In the genomic region with DNA sequence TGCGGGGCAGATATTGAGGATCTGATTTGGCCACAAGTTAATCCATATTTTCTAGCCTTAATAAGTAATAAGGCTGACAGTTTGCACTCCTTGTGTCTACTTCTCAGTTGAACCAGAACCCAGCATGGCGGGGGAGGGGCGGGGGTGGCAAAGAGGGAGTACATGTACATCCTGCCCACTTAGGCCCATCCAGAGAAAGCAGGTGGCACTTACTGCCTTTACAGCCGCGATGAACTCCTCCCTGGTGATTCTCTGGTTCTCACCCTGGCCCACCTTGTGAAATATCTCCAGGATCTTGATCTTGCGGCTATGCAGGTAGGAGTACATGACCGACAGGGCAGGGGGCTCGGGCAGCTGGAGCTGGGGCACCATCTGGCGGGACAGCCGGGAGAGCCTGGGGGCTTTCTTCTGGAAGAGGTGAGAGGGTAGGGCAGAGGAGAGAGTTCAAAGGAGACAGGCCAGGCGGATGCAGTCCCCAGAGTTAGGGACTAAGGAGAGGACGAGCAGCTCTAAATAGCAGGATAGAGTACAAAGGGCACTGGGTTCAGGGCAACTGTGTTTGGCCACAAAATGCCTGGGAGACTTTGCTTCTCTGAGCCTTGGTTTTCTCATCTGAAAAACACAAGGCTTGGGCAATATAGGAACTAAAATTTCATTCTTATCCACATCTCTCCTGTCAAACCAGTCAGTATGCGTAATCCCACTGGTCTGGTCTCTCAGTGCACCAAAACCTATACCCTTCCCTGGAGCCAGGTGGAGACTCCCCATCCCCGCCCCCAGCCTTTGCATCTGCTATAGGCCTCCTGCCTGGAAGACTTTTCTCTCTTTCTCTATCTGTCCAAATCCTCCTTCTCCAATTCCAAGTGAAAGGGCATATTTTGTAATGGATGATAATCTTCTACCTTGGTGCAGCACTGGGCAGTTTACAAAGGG, we compare ENCODE assay signal across 2 cellular contexts.
TF ChIP-seq lines count a peak whose summit lies in the region.

No MANE protein-coding gene starts in this region.

TF ChIP-seq in GM23338, 12 proteins besides CTCF, POLR2A, EP300 and RAD21:
- TF ChIP-seq, protein P1, sequence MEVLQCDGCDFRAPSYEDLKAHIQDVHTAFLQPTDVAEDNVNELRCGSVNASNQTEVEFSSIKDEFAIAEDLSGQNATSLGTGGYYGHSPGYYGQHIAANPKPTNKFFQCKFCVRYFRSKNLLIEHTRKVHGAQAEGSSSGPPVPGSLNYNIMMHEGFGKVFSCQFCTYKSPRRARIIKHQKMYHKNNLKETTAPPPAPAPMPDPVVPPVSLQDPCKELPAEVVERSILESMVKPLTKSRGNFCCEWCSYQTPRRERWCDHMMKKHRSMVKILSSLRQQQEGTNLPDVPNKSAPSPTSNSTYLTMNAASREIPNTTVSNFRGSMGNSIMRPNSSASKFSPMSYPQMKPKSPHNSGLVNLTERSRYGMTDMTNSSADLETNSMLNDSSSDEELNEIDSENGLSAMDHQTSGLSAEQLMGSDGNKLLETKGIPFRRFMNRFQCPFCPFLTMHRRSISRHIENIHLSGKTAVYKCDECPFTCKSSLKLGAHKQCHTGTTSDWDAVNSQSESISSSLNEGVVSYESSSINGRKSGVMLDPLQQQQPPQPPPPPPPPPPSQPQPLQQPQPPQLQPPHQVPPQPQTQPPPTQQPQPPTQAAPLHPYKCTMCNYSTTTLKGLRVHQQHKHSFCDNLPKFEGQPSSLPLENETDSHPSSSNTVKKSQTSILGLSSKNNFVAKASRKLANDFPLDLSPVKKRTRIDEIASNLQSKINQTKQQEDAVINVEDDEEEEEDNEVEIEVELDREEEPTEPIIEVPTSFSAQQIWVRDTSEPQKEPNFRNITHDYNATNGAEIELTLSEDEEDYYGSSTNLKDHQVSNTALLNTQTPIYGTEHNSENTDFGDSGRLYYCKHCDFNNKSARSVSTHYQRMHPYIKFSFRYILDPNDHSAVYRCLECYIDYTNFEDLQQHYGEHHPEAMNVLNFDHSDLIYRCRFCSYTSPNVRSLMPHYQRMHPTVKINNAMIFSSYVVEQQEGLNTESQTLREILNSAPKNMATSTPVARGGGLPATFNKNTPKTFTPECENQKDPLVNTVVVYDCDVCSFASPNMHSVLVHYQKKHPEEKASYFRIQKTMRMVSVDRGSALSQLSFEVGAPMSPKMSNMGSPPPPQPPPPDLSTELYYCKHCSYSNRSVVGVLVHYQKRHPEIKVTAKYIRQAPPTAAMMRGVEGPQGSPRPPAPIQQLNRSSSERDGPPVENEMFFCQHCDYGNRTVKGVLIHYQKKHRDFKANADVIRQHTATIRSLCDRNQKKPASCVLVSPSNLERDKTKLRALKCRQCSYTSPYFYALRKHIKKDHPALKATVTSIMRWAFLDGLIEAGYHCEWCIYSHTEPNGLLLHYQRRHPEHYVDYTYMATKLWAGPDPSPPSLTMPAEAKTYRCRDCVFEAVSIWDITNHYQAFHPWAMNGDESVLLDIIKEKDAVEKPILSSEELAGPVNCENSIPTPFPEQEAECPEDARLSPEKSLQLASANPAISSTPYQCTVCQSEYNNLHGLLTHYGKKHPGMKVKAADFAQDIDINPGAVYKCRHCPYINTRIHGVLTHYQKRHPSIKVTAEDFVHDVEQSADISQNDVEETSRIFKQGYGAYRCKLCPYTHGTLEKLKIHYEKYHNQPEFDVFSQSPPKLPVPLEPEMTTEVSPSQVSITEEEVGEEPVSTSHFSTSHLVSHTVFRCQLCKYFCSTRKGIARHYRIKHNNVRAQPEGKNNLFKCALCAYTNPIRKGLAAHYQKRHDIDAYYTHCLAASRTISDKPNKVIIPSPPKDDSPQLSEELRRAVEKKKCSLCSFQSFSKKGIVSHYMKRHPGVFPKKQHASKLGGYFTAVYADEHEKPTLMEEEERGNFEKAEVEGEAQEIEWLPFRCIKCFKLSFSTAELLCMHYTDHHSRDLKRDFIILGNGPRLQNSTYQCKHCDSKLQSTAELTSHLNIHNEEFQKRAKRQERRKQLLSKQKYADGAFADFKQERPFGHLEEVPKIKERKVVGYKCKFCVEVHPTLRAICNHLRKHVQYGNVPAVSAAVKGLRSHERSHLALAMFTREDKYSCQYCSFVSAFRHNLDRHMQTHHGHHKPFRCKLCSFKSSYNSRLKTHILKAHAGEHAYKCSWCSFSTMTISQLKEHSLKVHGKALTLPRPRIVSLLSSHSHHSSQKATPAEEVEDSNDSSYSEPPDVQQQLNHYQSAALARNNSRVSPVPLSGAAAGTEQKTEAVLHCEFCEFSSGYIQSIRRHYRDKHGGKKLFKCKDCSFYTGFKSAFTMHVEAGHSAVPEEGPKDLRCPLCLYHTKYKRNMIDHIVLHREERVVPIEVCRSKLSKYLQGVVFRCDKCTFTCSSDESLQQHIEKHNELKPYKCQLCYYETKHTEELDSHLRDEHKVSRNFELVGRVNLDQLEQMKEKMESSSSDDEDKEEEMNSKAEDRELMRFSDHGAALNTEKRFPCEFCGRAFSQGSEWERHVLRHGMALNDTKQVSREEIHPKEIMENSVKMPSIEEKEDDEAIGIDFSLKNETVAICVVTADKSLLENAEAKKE (CRISPR knock-in tag; IDR thresholded peaks at IDR 0.05), result no peak
- TF ChIP-seq, protein P2, sequence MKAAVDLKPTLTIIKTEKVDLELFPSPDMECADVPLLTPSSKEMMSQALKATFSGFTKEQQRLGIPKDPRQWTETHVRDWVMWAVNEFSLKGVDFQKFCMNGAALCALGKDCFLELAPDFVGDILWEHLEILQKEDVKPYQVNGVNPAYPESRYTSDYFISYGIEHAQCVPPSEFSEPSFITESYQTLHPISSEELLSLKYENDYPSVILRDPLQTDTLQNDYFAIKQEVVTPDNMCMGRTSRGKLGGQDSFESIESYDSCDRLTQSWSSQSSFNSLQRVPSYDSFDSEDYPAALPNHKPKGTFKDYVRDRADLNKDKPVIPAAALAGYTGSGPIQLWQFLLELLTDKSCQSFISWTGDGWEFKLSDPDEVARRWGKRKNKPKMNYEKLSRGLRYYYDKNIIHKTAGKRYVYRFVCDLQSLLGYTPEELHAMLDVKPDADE (IDR thresholded peaks at IDR 0.05), result no peak
- no peak for TF ChIP-seq CREB1 (CRISPR knock-in tag; IDR thresholded peaks at IDR 0.05; ENCODE audit: low read depth)
- no peak for TF ChIP-seq ZNF114 (CRISPR knock-in tag; IDR thresholded peaks at IDR 0.05)

TF ChIP-seq in HepG2, 621 proteins besides CTCF, POLR2A, EP300 and RAD21 (continues in another document):
- no peak for TF ChIP-seq NFYC (CRISPR knock-in tag; IDR thresholded peaks at IDR 0.05)
- TF ChIP-seq, protein P3, sequence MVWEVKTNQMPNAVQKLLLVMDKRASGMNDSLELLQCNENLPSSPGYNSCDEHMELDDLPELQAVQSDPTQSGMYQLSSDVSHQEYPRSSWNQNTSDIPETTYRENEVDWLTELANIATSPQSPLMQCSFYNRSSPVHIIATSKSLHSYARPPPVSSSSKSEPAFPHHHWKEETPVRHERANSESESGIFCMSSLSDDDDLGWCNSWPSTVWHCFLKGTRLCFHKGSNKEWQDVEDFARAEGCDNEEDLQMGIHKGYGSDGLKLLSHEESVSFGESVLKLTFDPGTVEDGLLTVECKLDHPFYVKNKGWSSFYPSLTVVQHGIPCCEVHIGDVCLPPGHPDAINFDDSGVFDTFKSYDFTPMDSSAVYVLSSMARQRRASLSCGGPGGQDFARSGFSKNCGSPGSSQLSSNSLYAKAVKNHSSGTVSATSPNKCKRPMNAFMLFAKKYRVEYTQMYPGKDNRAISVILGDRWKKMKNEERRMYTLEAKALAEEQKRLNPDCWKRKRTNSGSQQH (CRISPR knock-in tag; IDR thresholded peaks at IDR 0.05; ENCODE audit: low read depth), result no peak
- TF ChIP-seq ZNF674 (CRISPR knock-in tag; IDR thresholded peaks at IDR 0.05; ENCODE audit: low read depth), result no peak
- TF ChIP-seq ATRX (CRISPR knock-in tag; IDR thresholded peaks at IDR 0.05; ENCODE audit: borderline replicate concordance), result no peak
- TF ChIP-seq ZNF629 (CRISPR knock-in tag; conservative IDR thresholded peaks at IDR 0.05), result no peak
- TF ChIP-seq TEAD3 (CRISPR knock-in tag; optimal IDR thresholded peaks at IDR 0.05; ENCODE audit: borderline replicate concordance), result peak; percentile 59
- 0 out of 2 replicates have a peak, but pooled peaks have one; percentile 13 for TF ChIP-seq SOX5 (CRISPR knock-in tag; IDR thresholded peaks at IDR 0.05; ENCODE audit: borderline replicate concordance)
- TF ChIP-seq, protein P4, sequence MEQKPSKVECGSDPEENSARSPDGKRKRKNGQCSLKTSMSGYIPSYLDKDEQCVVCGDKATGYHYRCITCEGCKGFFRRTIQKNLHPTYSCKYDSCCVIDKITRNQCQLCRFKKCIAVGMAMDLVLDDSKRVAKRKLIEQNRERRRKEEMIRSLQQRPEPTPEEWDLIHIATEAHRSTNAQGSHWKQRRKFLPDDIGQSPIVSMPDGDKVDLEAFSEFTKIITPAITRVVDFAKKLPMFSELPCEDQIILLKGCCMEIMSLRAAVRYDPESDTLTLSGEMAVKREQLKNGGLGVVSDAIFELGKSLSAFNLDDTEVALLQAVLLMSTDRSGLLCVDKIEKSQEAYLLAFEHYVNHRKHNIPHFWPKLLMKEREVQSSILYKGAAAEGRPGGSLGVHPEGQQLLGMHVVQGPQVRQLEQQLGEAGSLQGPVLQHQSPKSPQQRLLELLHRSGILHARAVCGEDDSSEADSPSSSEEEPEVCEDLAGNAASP (CRISPR knock-in tag; IDR thresholded peaks at IDR 0.05; ENCODE audit: borderline replicate concordance), result no peak
- no peak for TF ChIP-seq ZFY (CRISPR knock-in tag; IDR thresholded peaks at IDR 0.05)
- TF ChIP-seq, protein P5, sequence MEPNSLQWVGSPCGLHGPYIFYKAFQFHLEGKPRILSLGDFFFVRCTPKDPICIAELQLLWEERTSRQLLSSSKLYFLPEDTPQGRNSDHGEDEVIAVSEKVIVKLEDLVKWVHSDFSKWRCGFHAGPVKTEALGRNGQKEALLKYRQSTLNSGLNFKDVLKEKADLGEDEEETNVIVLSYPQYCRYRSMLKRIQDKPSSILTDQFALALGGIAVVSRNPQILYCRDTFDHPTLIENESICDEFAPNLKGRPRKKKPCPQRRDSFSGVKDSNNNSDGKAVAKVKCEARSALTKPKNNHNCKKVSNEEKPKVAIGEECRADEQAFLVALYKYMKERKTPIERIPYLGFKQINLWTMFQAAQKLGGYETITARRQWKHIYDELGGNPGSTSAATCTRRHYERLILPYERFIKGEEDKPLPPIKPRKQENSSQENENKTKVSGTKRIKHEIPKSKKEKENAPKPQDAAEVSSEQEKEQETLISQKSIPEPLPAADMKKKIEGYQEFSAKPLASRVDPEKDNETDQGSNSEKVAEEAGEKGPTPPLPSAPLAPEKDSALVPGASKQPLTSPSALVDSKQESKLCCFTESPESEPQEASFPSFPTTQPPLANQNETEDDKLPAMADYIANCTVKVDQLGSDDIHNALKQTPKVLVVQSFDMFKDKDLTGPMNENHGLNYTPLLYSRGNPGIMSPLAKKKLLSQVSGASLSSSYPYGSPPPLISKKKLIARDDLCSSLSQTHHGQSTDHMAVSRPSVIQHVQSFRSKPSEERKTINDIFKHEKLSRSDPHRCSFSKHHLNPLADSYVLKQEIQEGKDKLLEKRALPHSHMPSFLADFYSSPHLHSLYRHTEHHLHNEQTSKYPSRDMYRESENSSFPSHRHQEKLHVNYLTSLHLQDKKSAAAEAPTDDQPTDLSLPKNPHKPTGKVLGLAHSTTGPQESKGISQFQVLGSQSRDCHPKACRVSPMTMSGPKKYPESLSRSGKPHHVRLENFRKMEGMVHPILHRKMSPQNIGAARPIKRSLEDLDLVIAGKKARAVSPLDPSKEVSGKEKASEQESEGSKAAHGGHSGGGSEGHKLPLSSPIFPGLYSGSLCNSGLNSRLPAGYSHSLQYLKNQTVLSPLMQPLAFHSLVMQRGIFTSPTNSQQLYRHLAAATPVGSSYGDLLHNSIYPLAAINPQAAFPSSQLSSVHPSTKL (CRISPR knock-in tag; IDR thresholded peaks at IDR 0.05), result 0 out of 2 replicates have a peak, but pooled peaks have one; percentile 69
- TF ChIP-seq, protein P6, sequence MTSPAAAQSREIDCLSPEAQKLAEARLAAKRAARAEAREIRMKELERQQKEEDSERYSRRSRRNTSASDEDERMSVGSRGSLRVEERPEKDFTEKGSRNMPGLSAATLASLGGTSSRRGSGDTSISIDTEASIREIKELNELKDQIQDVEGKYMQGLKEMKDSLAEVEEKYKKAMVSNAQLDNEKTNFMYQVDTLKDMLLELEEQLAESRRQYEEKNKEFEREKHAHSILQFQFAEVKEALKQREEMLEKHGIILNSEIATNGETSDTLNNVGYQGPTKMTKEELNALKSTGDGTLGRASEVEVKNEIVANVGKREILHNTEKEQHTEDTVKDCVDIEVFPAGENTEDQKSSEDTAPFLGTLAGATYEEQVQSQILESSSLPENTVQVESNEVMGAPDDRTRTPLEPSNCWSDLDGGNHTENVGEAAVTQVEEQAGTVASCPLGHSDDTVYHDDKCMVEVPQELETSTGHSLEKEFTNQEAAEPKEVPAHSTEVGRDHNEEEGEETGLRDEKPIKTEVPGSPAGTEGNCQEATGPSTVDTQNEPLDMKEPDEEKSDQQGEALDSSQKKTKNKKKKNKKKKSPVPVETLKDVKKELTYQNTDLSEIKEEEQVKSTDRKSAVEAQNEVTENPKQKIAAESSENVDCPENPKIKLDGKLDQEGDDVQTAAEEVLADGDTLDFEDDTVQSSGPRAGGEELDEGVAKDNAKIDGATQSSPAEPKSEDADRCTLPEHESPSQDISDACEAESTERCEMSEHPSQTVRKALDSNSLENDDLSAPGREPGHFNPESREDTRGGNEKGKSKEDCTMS (CRISPR knock-in tag; conservative IDR thresholded peaks at IDR 0.05), result no peak
- no peak for TF ChIP-seq ZKSCAN5 (CRISPR knock-in tag; IDR thresholded peaks at IDR 0.05)
- peak; percentile 45; the same call in 1 of the 2 replicates for TF ChIP-seq MEF2D (CRISPR knock-in tag; IDR thresholded peaks at IDR 0.05)
- no peak for TF ChIP-seq NKX3-1 (CRISPR knock-in tag; IDR thresholded peaks at IDR 0.05)
- TF ChIP-seq MED1 (CRISPR knock-in tag; IDR thresholded peaks at IDR 0.05), result 0 out of 2 replicates have a peak, but pooled peaks have one; percentile 23
- TF ChIP-seq, protein P7, sequence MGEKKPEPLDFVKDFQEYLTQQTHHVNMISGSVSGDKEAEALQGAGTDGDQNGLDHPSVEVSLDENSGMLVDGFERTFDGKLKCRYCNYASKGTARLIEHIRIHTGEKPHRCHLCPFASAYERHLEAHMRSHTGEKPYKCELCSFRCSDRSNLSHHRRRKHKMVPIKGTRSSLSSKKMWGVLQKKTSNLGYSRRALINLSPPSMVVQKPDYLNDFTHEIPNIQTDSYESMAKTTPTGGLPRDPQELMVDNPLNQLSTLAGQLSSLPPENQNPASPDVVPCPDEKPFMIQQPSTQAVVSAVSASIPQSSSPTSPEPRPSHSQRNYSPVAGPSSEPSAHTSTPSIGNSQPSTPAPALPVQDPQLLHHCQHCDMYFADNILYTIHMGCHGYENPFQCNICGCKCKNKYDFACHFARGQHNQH (CRISPR knock-in tag; IDR thresholded peaks at IDR 0.05), result no peak
- no peak for TF ChIP-seq ZBTB3 (CRISPR knock-in tag; IDR thresholded peaks at IDR 0.05; ENCODE audit: borderline replicate concordance, low read depth)
- TF ChIP-seq ZNF230 (CRISPR knock-in tag; IDR thresholded peaks at IDR 0.05), result no peak
- TF ChIP-seq PTBP1 (IDR thresholded peaks at IDR 0.05; ENCODE audit: low read depth, low read length, poor library complexity, severe bottlenecking), result no peak
- no peak for TF ChIP-seq ZBTB8A (CRISPR knock-in tag; IDR thresholded peaks at IDR 0.05; ENCODE audit: borderline replicate concordance, low read depth)
- no peak for TF ChIP-seq MTA3 (CRISPR knock-in tag; IDR thresholded peaks at IDR 0.05)
- TF ChIP-seq, protein P8, sequence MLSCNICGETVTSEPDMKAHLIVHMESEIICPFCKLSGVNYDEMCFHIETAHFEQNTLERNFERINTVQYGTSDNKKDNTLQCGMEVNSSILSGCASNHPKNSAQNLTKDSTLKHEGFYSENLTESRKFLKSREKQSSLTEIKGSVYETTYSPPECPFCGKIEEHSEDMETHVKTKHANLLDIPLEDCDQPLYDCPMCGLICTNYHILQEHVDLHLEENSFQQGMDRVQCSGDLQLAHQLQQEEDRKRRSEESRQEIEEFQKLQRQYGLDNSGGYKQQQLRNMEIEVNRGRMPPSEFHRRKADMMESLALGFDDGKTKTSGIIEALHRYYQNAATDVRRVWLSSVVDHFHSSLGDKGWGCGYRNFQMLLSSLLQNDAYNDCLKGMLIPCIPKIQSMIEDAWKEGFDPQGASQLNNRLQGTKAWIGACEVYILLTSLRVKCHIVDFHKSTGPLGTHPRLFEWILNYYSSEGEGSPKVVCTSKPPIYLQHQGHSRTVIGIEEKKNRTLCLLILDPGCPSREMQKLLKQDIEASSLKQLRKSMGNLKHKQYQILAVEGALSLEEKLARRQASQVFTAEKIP (CRISPR knock-in tag; IDR thresholded peaks at IDR 0.05; ENCODE audit: borderline replicate concordance), result no peak
